Comparison of ENCODE assay signal across 7 cellular contexts in the genomic region with DNA sequence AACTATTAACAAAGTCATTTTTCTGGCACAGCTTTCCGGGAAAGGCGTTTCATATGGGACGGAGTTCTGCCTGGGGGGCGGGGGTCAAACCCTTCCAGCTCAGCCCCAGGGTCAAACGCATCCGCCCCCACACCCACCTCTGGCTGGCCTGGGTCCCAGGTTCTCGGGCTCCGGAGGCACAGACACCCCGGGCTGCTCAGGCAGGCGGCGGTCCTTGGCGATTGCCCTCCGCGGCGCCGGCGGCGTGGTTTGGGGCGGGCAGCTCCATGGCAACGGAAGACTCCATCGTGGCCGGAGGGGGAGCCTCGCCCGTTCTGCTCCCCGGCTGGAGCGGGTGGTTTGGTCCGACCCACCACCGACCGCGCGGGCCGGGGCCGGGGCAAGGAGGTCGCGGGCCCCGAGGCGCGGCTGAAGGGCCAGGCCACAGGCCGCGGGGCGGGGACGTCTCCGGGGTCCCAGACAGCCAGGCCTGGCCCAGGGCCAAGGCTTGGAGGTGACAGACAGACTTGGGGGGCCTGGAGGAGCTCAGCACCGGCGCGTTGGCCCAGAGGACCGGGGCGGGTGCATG. TPM values are rescaled to one million over a fixed set of nuclear protein-coding genes. Genes with fewer than 3 reads are reported as not detected.
DNase-seq lines count a peak whose midpoint lies in the region; TF ChIP-seq lines count a peak whose summit lies in the region.

Gene CFAP74, minus strand, starts transcription at position 223 of the 568 bp plus-strand sequence. CDS start 12,830 bp downstream, outside the sequence.

- H3K79me2 ChIP-seq in fibroblast of lung (ENCODE audit: control insufficient read depth, insufficient read depth, low read length) (no peaks in the 10 kb centered on the region), Karpas-422 (ENCODE audit: low read length) (no peaks in the 10 kb centered on the region)

- H4K20me1 ChIP-seq in fibroblast of lung (ENCODE audit: control insufficient read depth, extremely low read depth, insufficient read depth, low read length) (no peaks in the 10 kb centered on the region), Karpas-422 (ENCODE audit: insufficient read depth, low read depth, low read length) (no peaks in the 10 kb centered on the region)

- 4 to 6% (median 5%) methylated on average over 11 to 48 of the region's 48 CpGs for WGBS in ovary, 3 donors

- intact Hi-C loops in ovary (cut with DNase I): no loop called here

- H2AFZ ChIP-seq in fibroblast of lung (ENCODE audit: low read length) (no peak within 1 kb of the TSS), neuron (ENCODE audit: low read depth, low read length) (peak within 1 kb of the TSS; percentile 72), Karpas-422 (ENCODE audit: low read length) (no peak within 1 kb of the TSS)

- DNase-seq in ELR (ENCODE audit: low read depth) (peak; percentile 38), NCI-H2171 treated with DMSO at 0.1 percent for 48 hours (lab: John Stamatoyannopoulos, UW) (peak; percentile 54), fibroblast of lung (ENCODE audit: low read depth in 2 of 2) (peak; percentile 50 to 54), Karpas-422 (no peak), ovary (no peak), mesenteric fat pad (ENCODE audit: low spot score) (no peak)

- H3K27ac ChIP-seq in fibroblast of lung (ENCODE audit: insufficient read depth, low read length): no peak within 1 kb of the TSS
- no peak within 1 kb of the TSS for H3K27ac ChIP-seq in Karpas-422 (ENCODE audit: low read length)
- no peak within 1 kb of the TSS for H3K27ac ChIP-seq in ovary

- H3K9ac ChIP-seq in fibroblast of lung (ENCODE audit: insufficient read depth, low read length) (no peak within 1 kb of the TSS), Karpas-422 (ENCODE audit: low read length) (no peak within 1 kb of the TSS)

- H3K9me2 ChIP-seq in Karpas-422 (replicated peaks; ENCODE audit: insufficient read depth, low read length): no peaks in the 10 kb centered on the region

- TF ChIP-seq CTCF in fibroblast of lung (conservative IDR thresholded peaks at IDR 0.05 in 1 of 2, IDR thresholded peaks at IDR 0.05 in 1 of 2; ENCODE audit: low read depth in 1 of 2, low read length in 2 of 2) (no peak), ovary (IDR thresholded peaks at IDR 0.05) (no peak)

- peak within 1 kb of the TSS in 1 of 4 experiments; percentile 21 for H3K4me3 ChIP-seq in fibroblast of lung (replicated peaks in 1 of 4; ENCODE audit: control extremely low read depth in 1 of 4, insufficient read depth in 1 of 4, low read depth in 3 of 4, low read length in 4 of 4)
- H3K4me3 ChIP-seq in neuron (ENCODE audit: low read length): peak within 1 kb of the TSS; percentile 36
- no peak within 1 kb of the TSS for H3K4me3 ChIP-seq in Karpas-422 (ENCODE audit: low read length)
- no peak within 1 kb of the TSS for H3K4me3 ChIP-seq in ovary

- no peak for TF ChIP-seq POLR2A in ovary (IDR thresholded peaks at IDR 0.05)

- peaks cover 16% of the 10 kb centered on the region for H3K27me3 ChIP-seq in fibroblast of lung (ENCODE audit: control insufficient read depth, insufficient read depth, low read length)
- peaks cover 16% of the 10 kb centered on the region for H3K27me3 ChIP-seq in neuron (ENCODE audit: insufficient read depth, low read length)
- no peaks in the 10 kb centered on the region for H3K27me3 ChIP-seq in Karpas-422 (ENCODE audit: low read length)
- H3K27me3 ChIP-seq in ovary: peaks cover 2% of the 10 kb centered on the region

- H3K4me2 ChIP-seq in fibroblast of lung (ENCODE audit: extremely low read depth, insufficient read depth, low read length) (peak within 1 kb of the TSS; percentile 35), Karpas-422 (ENCODE audit: low read depth, low read length, poor library complexity, severe bottlenecking) (no peak within 1 kb of the TSS)

- H3K36me3 ChIP-seq in fibroblast of lung (ENCODE audit: control insufficient read depth, insufficient read depth, low read length) (no peaks in the 10 kb centered on the region), neuron (ENCODE audit: insufficient read depth, low read length) (no peaks in the 10 kb centered on the region), Karpas-422 (ENCODE audit: insufficient read depth, low read length) (no peaks in the 10 kb centered on the region), ovary (no peaks in the 10 kb centered on the region)

- H3K9me3 ChIP-seq in fibroblast of lung (ENCODE audit: control insufficient read depth, insufficient read depth, low read depth, low read length) (no peaks in the 10 kb centered on the region), neuron (ENCODE audit: low read length) (no peaks in the 10 kb centered on the region), Karpas-422 (ENCODE audit: low read length) (no peaks in the 10 kb centered on the region), ovary (no peaks in the 10 kb centered on the region)

- H3K4me1 ChIP-seq in fibroblast of lung (ENCODE audit: control insufficient read depth, extremely low read depth, insufficient read depth, low read length) (no peaks in the 10 kb centered on the region), neuron (ENCODE audit: insufficient read depth, low read length) (peaks cover 5% of the 10 kb centered on the region), Karpas-422 (ENCODE audit: low read length) (no peaks in the 10 kb centered on the region), ovary (ENCODE audit: insufficient read depth) (no peaks in the 10 kb centered on the region)

- TF ChIP-seq EP300 in ovary (IDR thresholded peaks at IDR 0.05): no peak

RNA-seq across cellular contexts. Expression of gene CFAP74, which starts in this region (rescaled TPM):
- total RNA-seq in fibroblast of lung: 0.26 TPM in 1 of 2 replicates, not detected in the other
- not detected in 2 replicates for polyA plus RNA-seq in fibroblast of lung
- not detected in 2 replicates for polyA plus RNA-seq in fibroblast of lung (2012)
- not detected in 2 replicates for polyA minus RNA-seq in fibroblast of lung (ENCODE audit: low replicate concordance)
- not detected in 2 replicates for total RNA-seq in Karpas-422 (2014; rRNA removed; shearing (Covaris generic); ENCODE audit: low replicate concordance)
- total RNA-seq in ovary: 1 to 10 TPM in 1 of 7 donors, under 1 TPM in 5, not detected in 1; 0.10 to 8.0 (median 0.67) TPM
- under 1 TPM; 0.05 to 0.18 TPM for polyA plus RNA-seq in ovary
- total RNA-seq in mesenteric fat pad: not detected

Comparison
In these comparisons a context has a peak if more than half of its experiments do, and no peak if none do; other contexts are left out.
1. Peak in DNase-seq and H3K4me2 ChIP-seq in fibroblast of lung; RNA of the gene not detected or under 1 TPM.
2. DNase-seq: peak in ELR (single experiment) and NCI-H2171 treated with DMSO at 0.1 percent for 48 hours (single experiment); none in Karpas-422 (single experiment), ovary (0 of 5) and mesenteric fat pad (single experiment).